8 cellular contexts compared by ENCODE assay signal in genomic region chr6:30914076-30914853, GRCh38.
DNase-seq lines count a peak whose midpoint lies in the region; ATAC-seq and TF ChIP-seq lines count a peak whose summit lies in the region.

VARS2 (plus strand) TSS chr6:30914238; CDS start chr6:30914837, 599 bp downstream.

- peak; percentile 80 for ATAC-seq in GM21390 (IDR thresholded peaks at IDR 0.05; ENCODE audit: unreplicated experiment)

- peak within 1 kb of the TSS; percentile 46; the same call in 1 of the 2 replicates for H2AFZ ChIP-seq in OCI-LY3 (ENCODE audit: low read depth, low read length)

- H3K27me3 ChIP-seq in OCI-LY3 (ENCODE audit: low read depth, low read length) = no peaks in the 10 kb centered on the region
- H3K27me3 ChIP-seq in mucosa of rectum (ENCODE audit: control insufficient read depth in 2 of 2, insufficient read depth in 2 of 2, low read length in 2 of 2) = no peaks in the 10 kb centered on the region

- H3K9me3 ChIP-seq in OCI-LY3 (ENCODE audit: insufficient read depth, low read length) (no peaks in the 10 kb centered on the region), mucosa of rectum (ENCODE audit: control insufficient read depth in 2 of 2, low read length in 2 of 2) (no peaks in the 10 kb centered on the region)

- H3K36me3 ChIP-seq in OCI-LY3 (replicated peaks; ENCODE audit: low read depth, low read length) (no peaks in the 10 kb centered on the region), mucosa of rectum (ENCODE audit: control insufficient read depth in 2 of 2, insufficient read depth in 2 of 2, low read length in 2 of 2) (peaks cover 14 to 32% of the 10 kb centered on the region in 2 donors)

- H3K79me2 ChIP-seq in OCI-LY3 (ENCODE audit: low read length) = peaks cover 7% of the 10 kb centered on the region

- peak; percentile 26 for TF ChIP-seq CTCF in OCI-LY3 (IDR thresholded peaks at IDR 0.05; ENCODE audit: low read depth, low read length)

- peaks cover 13% of the 10 kb centered on the region for H3K4me1 ChIP-seq in OCI-LY3 (ENCODE audit: low read length)
- peaks cover 18 to 22% of the 10 kb centered on the region in 2 donors for H3K4me1 ChIP-seq in mucosa of rectum (ENCODE audit: control insufficient read depth in 2 of 2, insufficient read depth in 2 of 2, low read length in 2 of 2)

- peak within 1 kb of the TSS; percentile 100 for H3K4me2 ChIP-seq in OCI-LY3 (ENCODE audit: low read length)

- H3K4me3 ChIP-seq in OCI-LY3 (ENCODE audit: low read length) = peak within 1 kb of the TSS; percentile 99
- peak within 1 kb of the TSS; percentile 91 for H3K4me3 ChIP-seq in mucosa of rectum (ENCODE audit: low read length in 2 of 2)

- H3K9ac ChIP-seq in OCI-LY3 (ENCODE audit: low read length) (peak within 1 kb of the TSS; percentile 94), mucosa of rectum (ENCODE audit: low read depth in 1 of 2, low read length in 2 of 2) (peak within 1 kb of the TSS; percentile 85 to 93)

- H3K27ac ChIP-seq in OCI-LY3 (ENCODE audit: low read length) = peak within 1 kb of the TSS; percentile 50
- H3K27ac ChIP-seq in epithelial cell of prostate = peak within 1 kb of the TSS; percentile 71
- H3K27ac ChIP-seq in mucosa of rectum (ENCODE audit: low read depth in 2 of 2, low read length in 2 of 2) = peak within 1 kb of the TSS; percentile 89 to 90

- DNase-seq in DMS 273 (lab: John Stamatoyannopoulos, UW; ENCODE audit: unreplicated experiment) (peak; percentile 94), HuH-7 (ENCODE audit: low spot score) (peak; percentile 96), activated T-cell treated with anti-CD3 and anti-CD28 coated beads for 24 hours (ENCODE audit: low read depth) (peak; percentile 89), epithelial cell of prostate (ENCODE audit: low read depth, low spot score) (peak; percentile 53)
- DNase-seq in stimulated activated CD8-positive, alpha-beta memory T cell treated with anti-CD3 and anti-CD28 coated beads, Interleukin-7, amount 100 ng/mL, for 1 hour (ENCODE audit: low read depth in 2 of 2) = peak; percentile 75 to 76

- no peaks in the 10 kb centered on the region for H4K20me1 ChIP-seq in OCI-LY3 (ENCODE audit: insufficient read depth, low read length)

Comparison
In these comparisons a context has a peak if more than half of its experiments do, and no peak if none do; other contexts are left out.
1. Peak in every context shown above with its lines: DNase-seq, ATAC-seq, H3K4me3 ChIP-seq and H3K27ac ChIP-seq.